ENCODE assay signal across 8 cellular contexts in genomic region chr2:181891258-181891965, GRCh38. TPM values are rescaled to one million over a fixed set of nuclear protein-coding genes. Genes with fewer than 3 reads are reported as not detected.
DNase-seq lines count a peak whose midpoint lies in the region; ATAC-seq, FAIRE-seq and TF ChIP-seq lines count a peak whose summit lies in the region.

TSS of gene ITPRID2 (plus strand) at chr2:181891730. CDS start at chr2:181892067, 337 bp downstream.

- peak within 1 kb of the TSS; percentile 95 for H3K27ac ChIP-seq in C4-2B
- peak within 1 kb of the TSS; percentile 88 for H3K27ac ChIP-seq in mesendoderm (ENCODE audit: low read depth, low read length)

- H2BK120ac ChIP-seq in mesendoderm (ENCODE audit: low read depth, low read length), result peak within 1 kb of the TSS; percentile 61

- POLR2A ChIA-PET in activated CD8-positive, alpha-beta memory T cell treated with anti-CD3 and anti-CD28 coated beads for 36 hours (lab: Charles Lee), result interaction anchor here (0.6 kb wide), 1 partner anchor 12 kb away, joined by 3 read pairs; no protein-coding TSS in a partner anchor

- peak within 1 kb of the TSS; percentile 73 for H3K4me2 ChIP-seq in mesendoderm (ENCODE audit: low read length)

- peak within 1 kb of the TSS; percentile 94 for H3K18ac ChIP-seq in mesendoderm (ENCODE audit: low read length)

- peaks cover 2% of the 10 kb centered on the region for H3K79me1 ChIP-seq in mesendoderm (ENCODE audit: low read length)

- FAIRE-seq in GM19239 (lab: Jason Lieb, UNC), result no peak

- H3K27me3 ChIP-seq in endocrine pancreas (ENCODE audit: control insufficient read depth, insufficient read depth, low read length) (no peaks in the 10 kb centered on the region), mesendoderm (ENCODE audit: insufficient read depth, low read length, poor library complexity) (no peaks in the 10 kb centered on the region)

- H3K9ac ChIP-seq in endocrine pancreas (ENCODE audit: control insufficient read depth, insufficient read depth, low read length) (peak within 1 kb of the TSS; percentile 93), mesendoderm (ENCODE audit: low read length) (peak within 1 kb of the TSS; percentile 85)

- ATAC-seq in HG03439 (IDR thresholded peaks at IDR 0.05; ENCODE audit: unreplicated experiment), result peak; percentile 91

- H3K23ac ChIP-seq in mesendoderm (ENCODE audit: low read length), result no peak within 1 kb of the TSS

- WGBS in mesendoderm (ENCODE audit: extremely low coverage, insufficient coverage, low lambda C conversion rate), result 100% methylated on average over 1 of the region's 58 CpGs

- no peaks in the 10 kb centered on the region for H3K9me3 ChIP-seq in endocrine pancreas (ENCODE audit: control insufficient read depth, low read length)

- H2BK5ac ChIP-seq in mesendoderm (ENCODE audit: low read length), result peak within 1 kb of the TSS; percentile 21

- H2AK5ac ChIP-seq in mesendoderm (ENCODE audit: low read length), result no peak within 1 kb of the TSS

- peaks cover 2% of the 10 kb centered on the region for H3K79me2 ChIP-seq in mesendoderm (ENCODE audit: control insufficient read depth, insufficient read depth, low read length)

- H3K56ac ChIP-seq in mesendoderm (ENCODE audit: low read length), result peak within 1 kb of the TSS; percentile 96

- peak within 1 kb of the TSS; percentile 99 for H3K4me3 ChIP-seq in endocrine pancreas (ENCODE audit: control insufficient read depth, insufficient read depth, low read length)
- peak within 1 kb of the TSS; percentile 86 for H3K4me3 ChIP-seq in mesendoderm (ENCODE audit: low read length)

- CTCF ChIA-PET in activated CD8-positive, alpha-beta memory T cell treated with anti-CD3 and anti-CD28 coated beads for 36 hours (lab: Charles Lee), result interaction anchor here (0.7 to 1.0 kb wide), 2 partner anchors 13 to 64 kb away, joined by 3 read pairs; no protein-coding TSS in a partner anchor

- H2BK15ac ChIP-seq in mesendoderm (replicated peaks; ENCODE audit: low read depth), result no peak within 1 kb of the TSS

- H3K36me3 ChIP-seq in endocrine pancreas (ENCODE audit: control insufficient read depth, insufficient read depth, low read length) (no peaks in the 10 kb centered on the region), mesendoderm (ENCODE audit: control insufficient read depth, insufficient read depth, low read length) (no peaks in the 10 kb centered on the region)

- peak; percentile 41 for TF ChIP-seq CTCF in C4-2B (conservative IDR thresholded peaks at IDR 0.05)

- DNase-seq in GM19239 (ENCODE audit: insufficient read length, low spot score) (peak; percentile 87), NCI-H748 treated with DMSO at 0.1 percent for 48 hours (lab: John Stamatoyannopoulos, UW) (peak; percentile 64), mesendoderm (peak; percentile 92)
- peak; percentile 24 for DNase-seq in stimulated activated CD8-positive, alpha-beta memory T cell treated with anti-CD3 and anti-CD28 coated beads, Interleukin-15, amount 100 ng/mL, for 1 hour (ENCODE audit: low read depth)

- H3K4ac ChIP-seq in mesendoderm (ENCODE audit: low read depth, low read length), result peak within 1 kb of the TSS; percentile 26

- H4K5ac ChIP-seq in mesendoderm (ENCODE audit: low read length), result no peak within 1 kb of the TSS

- peak within 1 kb of the TSS; percentile 81 for H4K8ac ChIP-seq in mesendoderm (ENCODE audit: low read depth, low read length)

- H3K4me1 ChIP-seq in endocrine pancreas (ENCODE audit: control insufficient read depth, insufficient read depth, low read length) (peaks cover 38% of the 10 kb centered on the region), mesendoderm (ENCODE audit: control insufficient read depth, low read depth, low read length) (no peaks in the 10 kb centered on the region)

RNA-seq across cellular contexts. Expression of gene ITPRID2, which starts in this region (rescaled TPM):
- total RNA-seq in activated CD8-positive, alpha-beta memory T cell treated with anti-CD3 and anti-CD28 coated beads for 36 hours, result 10 to 100 TPM; 54.5 to 64.3 TPM
- polyA plus RNA-seq in mesendoderm (2013, experiment 1 of 2), result 7.4 TPM
- polyA plus RNA-seq in mesendoderm (2013, experiment 2 of 2), result 6.5 TPM

Comparison
In these comparisons a context has a peak if more than half of its experiments do, and no peak if none do; other contexts are left out.
1. Peak in every context shown above with its lines: DNase-seq, ATAC-seq, H3K4me3 ChIP-seq and H3K27ac ChIP-seq.
2. DNase-seq: peak in every context shown above with its lines; median percentile 92 in mesendoderm; 87 in GM19239; 64 in NCI-H748 treated with DMSO at 0.1 percent for 48 hours; 24 in stimulated activated CD8-positive, alpha-beta memory T cell treated with anti-CD3 and anti-CD28 coated beads, Interleukin-15, amount 100 ng/mL, for 1 hour.